In genomic region chr2:47112665-47113435, GRCh38 we compare ENCODE assay signal across 2 cellular contexts.
A peak's percentile ranks its signal among the peaks of the same experiment; 100 is the strongest.
TF ChIP-seq lines count a peak whose summit lies in the region.

No MANE protein-coding gene starts in this region.

TF ChIP-seq in HepG2, 621 proteins besides CTCF, POLR2A, EP300 and RAD21:
- TF ChIP-seq SYNCRIP (IDR thresholded peaks at IDR 0.05; ENCODE audit: insufficient read depth, low read depth, low read length) (no peak), ZNF121 (CRISPR knock-in tag; IDR thresholded peaks at IDR 0.05) (0 out of 2 replicates have a peak, but pooled peaks have one; percentile 30), TARDBP (CRISPR knock-in tag; IDR thresholded peaks at IDR 0.05) (no peak), ZNF749 (CRISPR knock-in tag; IDR thresholded peaks at IDR 0.05; ENCODE audit: borderline replicate concordance) (no peak), MAFF (IDR thresholded peaks at IDR 0.05; ENCODE audit: low read depth, low read length) (peak; percentile 76; the same call in 1 of the 2 replicates), MAFK (conservative IDR thresholded peaks at IDR 0.05 in 1 of 2, IDR thresholded peaks at IDR 0.05 in 1 of 2; ENCODE audit: low read length in 2 of 2) (peak; percentile 63 to 82), EHMT2 (IDR thresholded peaks at IDR 0.05; ENCODE audit: borderline replicate concordance, low read depth, low read length) (no peak)

TF ChIP-seq in IMR-90, 13 proteins besides CTCF, POLR2A, EP300 and RAD21:
- TF ChIP-seq BHLHE40 (IDR thresholded peaks at IDR 0.05; ENCODE audit: low read depth, low read length) (no peak), MAZ (IDR thresholded peaks at IDR 0.05; ENCODE audit: borderline replicate concordance, low read depth, low read length) (no peak), MAFK (IDR thresholded peaks at IDR 0.05; ENCODE audit: low read depth, low read length) (peak; percentile 68), RFX5 (IDR thresholded peaks at IDR 0.05; ENCODE audit: low read depth, low read length) (no peak)
- TF ChIP-seq, protein P1, sequence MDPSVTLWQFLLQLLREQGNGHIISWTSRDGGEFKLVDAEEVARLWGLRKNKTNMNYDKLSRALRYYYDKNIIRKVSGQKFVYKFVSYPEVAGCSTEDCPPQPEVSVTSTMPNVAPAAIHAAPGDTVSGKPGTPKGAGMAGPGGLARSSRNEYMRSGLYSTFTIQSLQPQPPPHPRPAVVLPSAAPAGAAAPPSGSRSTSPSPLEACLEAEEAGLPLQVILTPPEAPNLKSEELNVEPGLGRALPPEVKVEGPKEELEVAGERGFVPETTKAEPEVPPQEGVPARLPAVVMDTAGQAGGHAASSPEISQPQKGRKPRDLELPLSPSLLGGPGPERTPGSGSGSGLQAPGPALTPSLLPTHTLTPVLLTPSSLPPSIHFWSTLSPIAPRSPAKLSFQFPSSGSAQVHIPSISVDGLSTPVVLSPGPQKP (IDR thresholded peaks at IDR 0.05; ENCODE audit: borderline replicate concordance, low read depth, low read length): no peak
